In genomic region chr6:20947977-20948376, GRCh38 we compare ENCODE assay signal across 34 cellular contexts.
"Had no signal": no experiment of that assay in that cellular context is flagged by ENCODE, and none has a peak within 500 bp of the region (broad histone marks: within the 10 kb centered on the region; RNA-seq: fewer than 3 reads in every experiment).

No MANE protein-coding gene starts in this region.

- H3K27ac ChIP-seq: adrenal gland, body of pancreas, brain microvascular endothelial cell, breast epithelium, VCaP had no signal

- H3K4me1 ChIP-seq: adrenal gland, body of pancreas, breast epithelium had no signal

- H3K9me3 ChIP-seq: adrenal gland, body of pancreas, breast epithelium had no signal

- H3K27me3 ChIP-seq: adrenal gland, body of pancreas, brain microvascular endothelial cell, breast epithelium had no signal

- ATAC-seq: activated CD8-positive, alpha-beta T cell treated with anti-CD3 and anti-CD28 coated beads for 36 hours; activated naive CD4-positive, alpha-beta T cell treated with anti-CD3 and anti-CD28 coated beads, Interleukin-2, amount 50 U/mL, for 72 hours; activated T-cell treated with anti-CD3 and anti-CD28 coated beads, Interleukin-2, amount 50 U/mL, for 4 hours; activated T-cell treated with anti-CD3 and anti-CD28 coated beads, Interleukin-2, amount 50 U/mL, for 72 hours; activated T-helper 17 cell treated with anti-CD3 and anti-CD28 coated beads, Interleukin-2, amount 50 U/mL, for 72 hours; body of pancreas had no signal

- H3K4me3 ChIP-seq: adrenal gland, body of pancreas, breast epithelium had no signal

- FAIRE-seq: astrocyte, colon, TTC549 had no signal

- H3K36me3 ChIP-seq: adrenal gland, brain microvascular endothelial cell, breast epithelium had no signal

- DNase-seq: activated B cell treated with CpG ODN at 0.5 μM for 24 hours; activated CD4-positive, alpha-beta memory T cell treated with anti-CD3 and anti-CD28 coated beads for 36 hours; activated CD4-positive, alpha-beta T cell treated with anti-CD3 and anti-CD28 coated beads for 4 hours; activated CD4-positive, alpha-beta T cell treated with anti-CD3 and anti-CD28 coated beads, Interleukin-2, amount 10 ng/mL, durations not matched to agents 24 days and 14 days; activated CD4-positive, alpha-beta T cell treated with anti-CD3 and anti-CD28 coated beads, Interleukin-2, amount 50 U/mL, for 1 hour; activated CD4-positive, alpha-beta T cell treated with anti-CD3 and anti-CD28 coated beads, Interleukin-2, amount 50 U/mL, for 4 hours; activated CD4-positive, CD25-positive, alpha-beta regulatory T cell treated with anti-CD3 and anti-CD28 coated beads, Interleukin-2, amount 50 U/mL, for 72 hours; activated CD8-positive, alpha-beta memory T cell treated with anti-CD3 and anti-CD28 coated beads, Interleukin-2, amount 50 U/mL, for 4 hours; activated CD8-positive, alpha-beta T cell treated with anti-CD3 and anti-CD28 coated beads for 36 hours; activated effector memory CD4-positive, alpha-beta T cell treated with anti-CD3 and anti-CD28 coated beads, Interleukin-2, amount 50 U/mL, for 16 hours; activated gamma-delta T cell treated with Interleukin-2 at 50 U/mL for 16 hours; activated naive CD4-positive, alpha-beta T cell; activated naive CD4-positive, alpha-beta T cell treated with anti-CD3 and anti-CD28 coated beads for 36 hours; activated naive CD4-positive, alpha-beta T cell treated with anti-CD3 and anti-CD28 coated beads, Interleukin-2, amount 50 U/mL, for 16 hours; activated naive CD8-positive, alpha-beta T cell treated with anti-CD3 and anti-CD28 coated beads for 36 hours; activated T-cell treated with anti-CD3 and anti-CD28 coated beads for 4 hours; activated T-cell treated with anti-CD3 and anti-CD28 coated beads, Interleukin-2, amount 50 U/mL, for 1 hour; activated T-cell treated with anti-CD3 and anti-CD28 coated beads, Interleukin-2, amount 50 U/mL, for 4 hours; activated T-cell treated with anti-CD3 and anti-CD28 coated beads, Interleukin-2, amount 50 U/mL, for 72 hours; adrenal gland; amniotic stem cell; aorta; body of pancreas; brain microvascular endothelial cell; central memory CD4-positive, alpha-beta T cell; T-helper 2 cell; T-helper 9 cell had no signal
